21 cellular contexts compared by ENCODE assay signal in genomic region chr10:106226123-106226522, GRCh38.
"Had no signal": no experiment of that assay in that cellular context is flagged by ENCODE, and none has a peak within 500 bp of the region (broad histone marks: within the 10 kb centered on the region; RNA-seq: fewer than 3 reads in every experiment).

No MANE protein-coding gene starts in this region.

- H3K36me3 ChIP-seq: SJCRH30 had no signal

- H3K27me3 ChIP-seq: SJCRH30 had no signal

- H3K27ac ChIP-seq: RWPE1, SJCRH30, SK-N-MC had no signal

- H3K9me3 ChIP-seq: SJCRH30 had no signal

- H3K4me1 ChIP-seq: SJCRH30 had no signal

- H3K4me3 ChIP-seq: SJCRH30, SK-N-MC had no signal

- DNase-seq: KBM-7, MV-4-11, NCI-H1048, NCI-H1105, NCI-H1417, NCI-H1436 treated with DMSO at 0.1 percent for 48 hours, NCI-H1694, NCI-H187 treated with DMSO at 0.1 percent for 48 hours, NCI-H2029 treated with DMSO at 0.1 percent for 48 hours, NCI-H2107, NCI-H226, NCI-H446, NCI-H510A, NCI-H524 treated with DMSO at 0.1 percent for 48 hours, NCI-H69, NCI-H774, SHP77, SJCRH30, T-helper 1 cell had no signal
